ENCODE assay signal across 16 cellular contexts in the genomic region with DNA sequence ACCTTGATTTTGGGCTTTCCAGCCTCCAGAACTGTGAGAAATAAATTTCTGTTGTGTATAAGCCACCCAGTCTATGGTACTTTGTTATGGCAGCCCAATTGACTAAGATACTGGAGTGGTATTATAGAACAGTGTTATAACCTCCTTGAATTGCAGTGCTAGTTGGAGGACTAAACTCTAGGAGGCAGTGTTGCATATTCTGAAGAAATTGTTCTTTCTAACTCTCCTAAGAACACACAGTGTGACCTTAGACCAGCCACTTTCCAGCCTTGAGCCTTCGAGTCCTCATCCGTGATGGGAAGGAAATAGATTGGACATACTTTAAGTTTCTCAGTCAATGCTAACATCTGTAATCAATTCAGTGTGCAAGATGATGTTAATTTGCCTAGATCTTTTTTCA. TPM values are rescaled to one million over a fixed set of nuclear protein-coding genes. Genes with fewer than 3 reads are reported as not detected.
DNase-seq lines count a peak whose midpoint lies in the region; ATAC-seq and TF ChIP-seq lines count a peak whose summit lies in the region.
"Had no signal": no experiment of that assay in that cellular context is flagged by ENCODE, and none has a peak within 500 bp of the region (broad histone marks: within the 10 kb centered on the region; RNA-seq: fewer than 3 reads in every experiment).

No MANE protein-coding gene starts in this region.

- no peak overlapping the region for H3K4me3 Mint-ChIP-seq in naive thymus-derived CD8-positive, alpha-beta T cell
- H3K4me3 Mint-ChIP-seq: activated T-helper 17 cell treated with anti-CD3 and anti-CD28 coated beads, Interleukin-2, amount 50 U/mL, for 72 hours; brain; memory B cell; stimulated activated effector memory CD8-positive, alpha-beta T cell treated with anti-CD3 and anti-CD28 coated beads, Interleukin-12 subunit alpha, Interleukin-12 subunit beta, amount 100 ng/mL, for 72 hours had no signal

- H3K36me3 Mint-ChIP-seq in naive thymus-derived CD8-positive, alpha-beta T cell, result no peaks in the 10 kb centered on the region
- H3K36me3 Mint-ChIP-seq: brain; memory B cell; stimulated activated effector memory CD8-positive, alpha-beta T cell treated with anti-CD3 and anti-CD28 coated beads, Interleukin-12 subunit alpha, Interleukin-12 subunit beta, amount 100 ng/mL, for 72 hours had no signal

- H2AFZ ChIP-seq in MM.1S (ENCODE audit: low read length), result no peak overlapping the region
- H2AFZ ChIP-seq: parathyroid adenoma had no signal

- peak; percentile 38 for TF ChIP-seq CTCF in MM.1S (IDR thresholded peaks at IDR 0.05; ENCODE audit: low read length)
- TF ChIP-seq CTCF in cardiac fibroblast (IDR thresholded peaks at IDR 0.05; ENCODE audit: low read depth, low read length), result peak; percentile 32
- peak; percentile 41 for TF ChIP-seq CTCF in retinal pigment epithelial cell (conservative IDR thresholded peaks at IDR 0.05; ENCODE audit: low read depth, low read length)

- no peaks in the 10 kb centered on the region for H3K4me1 ChIP-seq in MM.1S (ENCODE audit: low read length)
- H3K4me1 ChIP-seq: uterus had no signal

- no peak overlapping the region for H3K4me2 ChIP-seq in MM.1S (ENCODE audit: low read depth, low read length)

- no peak for ATAC-seq in naive thymus-derived CD8-positive, alpha-beta T cell
- ATAC-seq: activated T-helper 17 cell treated with anti-CD3 and anti-CD28 coated beads, Interleukin-2, amount 50 U/mL, for 72 hours; stimulated activated effector memory CD8-positive, alpha-beta T cell treated with anti-CD3 and anti-CD28 coated beads, Interleukin-12 subunit alpha, Interleukin-12 subunit beta, amount 100 ng/mL, for 72 hours had no signal

- peaks cover 0 to 5% (median 3%) of the 10 kb centered on the region in 4 donors for H3K4me1 Mint-ChIP-seq in naive thymus-derived CD8-positive, alpha-beta T cell
- H3K4me1 Mint-ChIP-seq: activated T-helper 17 cell treated with anti-CD3 and anti-CD28 coated beads, Interleukin-2, amount 50 U/mL, for 72 hours; brain; memory B cell; stimulated activated effector memory CD8-positive, alpha-beta T cell treated with anti-CD3 and anti-CD28 coated beads, Interleukin-12 subunit alpha, Interleukin-12 subunit beta, amount 100 ng/mL, for 72 hours had no signal

- no peak overlapping the region for H3K27ac Mint-ChIP-seq in naive thymus-derived CD8-positive, alpha-beta T cell
- H3K27ac Mint-ChIP-seq: activated T-helper 17 cell treated with anti-CD3 and anti-CD28 coated beads, Interleukin-2, amount 50 U/mL, for 72 hours; brain; memory B cell; stimulated activated effector memory CD8-positive, alpha-beta T cell treated with anti-CD3 and anti-CD28 coated beads, Interleukin-12 subunit alpha, Interleukin-12 subunit beta, amount 100 ng/mL, for 72 hours had no signal

- H3K27ac ChIP-seq in MM.1S (ENCODE audit: low read length), result no peak overlapping the region
- H3K27ac ChIP-seq: epithelial cell of prostate, parathyroid adenoma, uterus had no signal

- H3K4me3 ChIP-seq in MM.1S (ENCODE audit: low read length), result no peak overlapping the region
- no peak overlapping the region for H3K4me3 ChIP-seq in cardiac fibroblast (replicated peaks in 1 of 2; ENCODE audit: low read depth in 2 of 2, low read length in 2 of 2)
- no peak overlapping the region for H3K4me3 ChIP-seq in retinal pigment epithelial cell (ENCODE audit: low read length)
- H3K4me3 ChIP-seq: uterus had no signal

- H4K20me1 ChIP-seq in MM.1S (ENCODE audit: insufficient read depth, low read length), result no peaks in the 10 kb centered on the region

- POLR2A ChIA-PET in naive thymus-derived CD8-positive, alpha-beta T cell (lab: Charles Lee), result no interaction called here

- no peaks in the 10 kb centered on the region for H3K36me3 ChIP-seq in MM.1S (replicated peaks; ENCODE audit: insufficient read depth, low read length)
- H3K36me3 ChIP-seq: uterus had no signal

- H3K9ac ChIP-seq in MM.1S (ENCODE audit: low read length), result no peak overlapping the region
- H3K9ac ChIP-seq: parathyroid adenoma had no signal

- no peaks in the 10 kb centered on the region for H3K9me2 ChIP-seq in MM.1S (replicated peaks; ENCODE audit: insufficient read depth, low read length)

- no peaks in the 10 kb centered on the region for H3K9me3 ChIP-seq in MM.1S (replicated peaks; ENCODE audit: insufficient read depth, low read length)
- H3K9me3 ChIP-seq: uterus had no signal

- H3K27me3 Mint-ChIP-seq in naive thymus-derived CD8-positive, alpha-beta T cell, result no peaks in the 10 kb centered on the region
- H3K27me3 Mint-ChIP-seq: activated T-helper 17 cell treated with anti-CD3 and anti-CD28 coated beads, Interleukin-2, amount 50 U/mL, for 72 hours had no signal

- H3F3A ChIP-seq in MM.1S (ENCODE audit: insufficient read depth, low read length), result no peaks in the 10 kb centered on the region

- H3K79me2 ChIP-seq in MM.1S (ENCODE audit: low read length), result no peaks in the 10 kb centered on the region
- H3K79me2 ChIP-seq: parathyroid adenoma had no signal

- H3K27me3 ChIP-seq in MM.1S (replicated peaks; ENCODE audit: insufficient read depth, low read length), result no peaks in the 10 kb centered on the region
- H3K27me3 ChIP-seq: uterus had no signal

- no peaks in the 10 kb centered on the region for H3K9me3 Mint-ChIP-seq in naive thymus-derived CD8-positive, alpha-beta T cell
- H3K9me3 Mint-ChIP-seq: activated T-helper 17 cell treated with anti-CD3 and anti-CD28 coated beads, Interleukin-2, amount 50 U/mL, for 72 hours; brain; memory B cell; stimulated activated effector memory CD8-positive, alpha-beta T cell treated with anti-CD3 and anti-CD28 coated beads, Interleukin-12 subunit alpha, Interleukin-12 subunit beta, amount 100 ng/mL, for 72 hours had no signal

- DNase-seq in NCI-H82 (lab: John Stamatoyannopoulos, UW) (peak; percentile 10), NCI-H82 treated with DMSO at 0.1 percent for 48 hours (lab: John Stamatoyannopoulos, UW; ENCODE audit: unreplicated experiment) (no peak), MM.1S (no peak), cardiac fibroblast (ENCODE audit: low read depth in 2 of 2) (no peak), retinal pigment epithelial cell (ENCODE audit: low read depth) (no peak), HK-2 (ENCODE audit: unreplicated experiment) (no peak), amniotic stem cell (lab: John Stamatoyannopoulos, UW) (no peak)
- DNase-seq in naive thymus-derived CD8-positive, alpha-beta T cell, result no peak
- DNase-seq: stimulated activated CD4-positive, alpha-beta T cell treated with anti-CD3 and anti-CD28 coated beads, Interleukin-1b, Interleukin-23, amount 100 ng/mL, for 48 hours; uterus had no signal

RNA-seq across cellular contexts. Expression of a gene that starts 22.4 kb away (rescaled TPM):
- not detected for total RNA-seq in naive thymus-derived CD8-positive, alpha-beta T cell
- polyA plus RNA-seq in naive thymus-derived CD8-positive, alpha-beta T cell, result not detected
- total RNA-seq: activated T-helper 17 cell treated with anti-CD3 and anti-CD28 coated beads, Interleukin-2, amount 50 U/mL, for 72 hours; uterus had no signal

RNA-seq across cellular contexts. Expression of a gene that starts 47.8 kb away (rescaled TPM):
- total RNA-seq in naive thymus-derived CD8-positive, alpha-beta T cell, result 100 to 1,000 TPM; 156 to 163 TPM
- 100 to 1,000 TPM; 169 to 193 (median 182) TPM for polyA plus RNA-seq in naive thymus-derived CD8-positive, alpha-beta T cell
